In genomic region chr16:77877712-77878111, GRCh38 we compare ENCODE assay signal across 17 cellular contexts.
DNase-seq lines count a peak whose midpoint lies in the region; ATAC-seq and TF ChIP-seq lines count a peak whose summit lies in the region.
"Had no signal": no experiment of that assay in that cellular context is flagged by ENCODE, and none has a peak within 500 bp of the region (broad histone marks: within the 10 kb centered on the region; RNA-seq: fewer than 3 reads in every experiment).

No MANE protein-coding gene starts in this region.

- no peaks in the 10 kb centered on the region for H3K27me3 ChIP-seq in foreskin keratinocyte
- H3K27me3 ChIP-seq: gastrocnemius medialis had no signal

- H3K4me1 ChIP-seq in foreskin keratinocyte, result no peaks in the 10 kb centered on the region
- H3K4me1 ChIP-seq: gastrocnemius medialis had no signal

- ATAC-seq in foreskin keratinocyte (peak; percentile 67), HG03196 (IDR thresholded peaks at IDR 0.05; ENCODE audit: unreplicated experiment) (no peak), HG02610 (IDR thresholded peaks at IDR 0.05; ENCODE audit: unreplicated experiment) (no peak)
- ATAC-seq: gastrocnemius medialis, GM12878 had no signal

- peak; percentile 39 for DNase-seq in AG09309 (ENCODE audit: low read depth)
- DNase-seq in M059J (ENCODE audit: low read depth), result peak; percentile 80
- peak; percentile 70 for DNase-seq in astrocyte of the cerebellum (ENCODE audit: low read depth)
- peak; percentile 48 to 64 for DNase-seq in foreskin keratinocyte
- no peak for DNase-seq in cerebellar nuclear complex (lab: John Stamatoyannopoulos, UW)
- DNase-seq in mucosa of gallbladder (ENCODE audit: low spot score), result no peak
- DNase-seq: activated CD4-positive, CD25-positive, alpha-beta regulatory T cell; activated naive CD4-positive, alpha-beta T cell treated with anti-CD3 and anti-CD28 coated beads, Interleukin-2, amount 50 U/mL, for 16 hours; DMS53; gastrocnemius medialis; NCI-H1048; stimulated activated CD4-positive, alpha-beta T cell treated with anti-CD3 and anti-CD28 coated beads, Interleukin-15, amount 100 ng/mL, for 24 hours had no signal

- in situ Hi-C loops in astrocyte of the cerebellum (cut with HindIII; ENCODE audit: low sequenced_read_pairs), result no loop called here

- TF ChIP-seq CTCF in AG09309 (IDR thresholded peaks at IDR 0.05; ENCODE audit: control insufficient read depth, insufficient read depth, low read depth, low read length, missing control alignments) (no peak), astrocyte of the cerebellum (IDR thresholded peaks at IDR 0.05; ENCODE audit: low read depth, low read length, missing control alignments) (no peak), foreskin keratinocyte (conservative IDR thresholded peaks at IDR 0.05) (no peak)

- H3K27ac ChIP-seq in foreskin keratinocyte, result no peak overlapping the region
- H3K27ac ChIP-seq: coronary artery, gastrocnemius medialis, thoracic aorta had no signal

- H3K4me3 ChIP-seq in AG09309 (ENCODE audit: control insufficient read depth, low read depth, low read length) (no peak overlapping the region), astrocyte of the cerebellum (ENCODE audit: low read depth, low read length) (no peak overlapping the region)
- H3K4me3 ChIP-seq: coronary artery, gastrocnemius medialis, GM12878, thoracic aorta had no signal

Comparison
In these comparisons a context has a peak if more than half of its experiments do, and no peak if none do; other contexts are left out.
1. DNase-seq: peak in AG09309 (single experiment), M059J (single experiment), astrocyte of the cerebellum (single experiment) and foreskin keratinocyte (2 of 2); none in cerebellar nuclear complex (0 of 2) and mucosa of gallbladder (single experiment).